8 cellular contexts compared by ENCODE assay signal in genomic region chr2:101253713-101254085, GRCh38. TPM values are rescaled to one million over a fixed set of nuclear protein-coding genes. Genes with fewer than 3 reads are reported as not detected.
DNase-seq lines count a peak whose midpoint lies in the region; ATAC-seq, FAIRE-seq and TF ChIP-seq lines count a peak whose summit lies in the region.

No MANE protein-coding gene starts in this region.

- H4K20me1 ChIP-seq in mammary epithelial cell (ENCODE audit: insufficient read depth, low read length) = no peaks in the 10 kb centered on the region

- dilution Hi-C loops in mammary epithelial cell (cut with HindIII; ENCODE audit: low sequenced_read_pairs) = no loop called here

- H3K36me3 ChIP-seq in HUES48 (ENCODE audit: control insufficient read depth, insufficient read depth, low read length) = peaks cover 11% of the 10 kb centered on the region
- no peaks in the 10 kb centered on the region for H3K36me3 ChIP-seq in mammary epithelial cell (ENCODE audit: insufficient read depth, low read length)

- TF ChIP-seq POLR2A in A549 (IDR thresholded peaks at IDR 0.05; ENCODE audit: low read length) = no peak

- peaks cover 29% of the 10 kb centered on the region for H3K4me1 ChIP-seq in A549
- H3K4me1 ChIP-seq in HUES48 (ENCODE audit: control insufficient read depth, insufficient read depth, low read length) = peaks cover 27% of the 10 kb centered on the region
- H3K4me1 ChIP-seq in mammary epithelial cell (ENCODE audit: insufficient read depth, low read length) = peaks cover 31% of the 10 kb centered on the region
- H3K4me1 ChIP-seq in mononuclear cell (ENCODE audit: insufficient read depth, low read length) = peaks cover 46% of the 10 kb centered on the region

- TF ChIP-seq EP300 in A549 (IDR thresholded peaks at IDR 0.05) = no peak

- H3K4me3 ChIP-seq in A549 (peak overlapping the region; percentile 78), HUES48 (ENCODE audit: low read depth, low read length) (peak overlapping the region; percentile 79), mammary epithelial cell (replicated peaks in 1 of 3; ENCODE audit: insufficient read depth in 1 of 3, low read depth in 2 of 3, low read length in 3 of 3) (peak overlapping the region; percentile 56 to 89 (median 71)), mononuclear cell (ENCODE audit: low read length) (peak overlapping the region; percentile 94)

- WGBS in A549 (ENCODE audit: missing lambda C conversion rate) = 17% methylated on average over 11 of the region's 11 CpGs
- 2% methylated on average over 10 of the region's 11 CpGs for WGBS in mammary epithelial cell (ENCODE audit: low coverage, missing lambda C conversion rate)

- peaks cover 59% of the 10 kb centered on the region for H3K79me2 ChIP-seq in mammary epithelial cell (ENCODE audit: insufficient read depth, low read length)

- intact Hi-C loops in mammary epithelial cell (cut with micrococcal nuclease) = loop anchor here (5.0 kb wide), 1 partner anchor 101 kb away; the partner anchor contains the start of gene TBC1D8

- ATAC-seq in A549 = no peak
- no peak for ATAC-seq in HG03354 (IDR thresholded peaks at IDR 0.05; ENCODE audit: poor library complexity, severe bottlenecking, unreplicated experiment)
- ATAC-seq in GM19395 (IDR thresholded peaks at IDR 0.05; ENCODE audit: unreplicated experiment) = no peak
- ATAC-seq in HG02884 (IDR thresholded peaks at IDR 0.05; ENCODE audit: unreplicated experiment) = no peak
- no peak for ATAC-seq in HG03442 (IDR thresholded peaks at IDR 0.05; ENCODE audit: unreplicated experiment)

- peak overlapping the region; percentile 91 to 97; a peak in 5 of 6 replicates for H3K27ac ChIP-seq in A549
- H3K27ac ChIP-seq in HUES48 (ENCODE audit: low read depth, low read length) = no peak overlapping the region
- peak overlapping the region; percentile 85 for H3K27ac ChIP-seq in mammary epithelial cell (ENCODE audit: insufficient read depth, low read depth, low read length)

- H3K27me3 ChIP-seq in HUES48 (ENCODE audit: control insufficient read depth, insufficient read depth, low read length) = no peaks in the 10 kb centered on the region
- H3K27me3 ChIP-seq in mammary epithelial cell (ENCODE audit: insufficient read depth, low read length) = no peaks in the 10 kb centered on the region
- H3K27me3 ChIP-seq in mononuclear cell (ENCODE audit: insufficient read depth, low read length) = no peaks in the 10 kb centered on the region

- H3K4me2 ChIP-seq in A549 (peak overlapping the region; percentile 99), mammary epithelial cell (ENCODE audit: insufficient read depth, low read depth, low read length) (peak overlapping the region; percentile 93)

- H3K9me3 ChIP-seq in A549 (no peaks in the 10 kb centered on the region), HUES48 (ENCODE audit: control insufficient read depth, insufficient read depth, low read length) (no peaks in the 10 kb centered on the region), mammary epithelial cell (replicated peaks; ENCODE audit: insufficient read depth, low read length) (no peaks in the 10 kb centered on the region), mononuclear cell (ENCODE audit: low read depth, low read length) (no peaks in the 10 kb centered on the region)

- POLR2A ChIA-PET in A549 (lab: Yijun Ruan, JAX) = interaction anchor here (1.6 kb wide), 1 partner anchor 55 kb away, joined by 6 read pairs; the partner anchor contains the start of gene RNF149

- H3K9ac ChIP-seq in HUES48 (ENCODE audit: low read depth, low read length) = peak overlapping the region; percentile 79
- H3K9ac ChIP-seq in mammary epithelial cell (ENCODE audit: insufficient read depth, low read length) = peak overlapping the region; percentile 94

- DNase-seq in A549 (ENCODE audit: low read depth in 1 of 2, low spot score in 1 of 2) = no peak
- no peak for DNase-seq in mammary epithelial cell

- TF ChIP-seq RAD21 in A549 (conservative IDR thresholded peaks at IDR 0.05 in 1 of 2, IDR thresholded peaks at IDR 0.05 in 1 of 2) = no peak

- FAIRE-seq in A549 (lab: Jason Lieb, UNC) = no peak

- in situ Hi-C loops in mammary epithelial cell (cut with MboI; ENCODE audit: low sequenced_read_pairs in 2 of 2) = no loop called here

- TF ChIP-seq CTCF in A549 (IDR thresholded peaks at IDR 0.05) = no peak
- TF ChIP-seq CTCF in mammary epithelial cell (conservative IDR thresholded peaks at IDR 0.05 in 1 of 2, IDR thresholded peaks at IDR 0.05 in 1 of 2; ENCODE audit: extremely low read depth in 1 of 2, insufficient read depth in 1 of 2, low read depth in 1 of 2, low read length in 2 of 2) = no peak

- TSS peak; percentile 54 for BruUV-seq in mammary epithelial cell (replicated peaks; lab: Mats Ljungman, UMichigan)

- H2AFZ ChIP-seq in mammary epithelial cell (ENCODE audit: low read depth, low read length) = peak overlapping the region; percentile 88

- CTCF ChIA-PET in A549 (lab: Yijun Ruan, JAX) = interaction anchor here (1.0 to 5.8 kb wide), 4 partner anchors 13 to 241 kb away, joined by 3 to 30 read pairs (median 4); no protein-coding TSS in a partner anchor
- CTCF ChIA-PET in mammary epithelial cell (lab: Charles Lee; ENCODE audit: low non-redundant PET) = no interaction called here

TF ChIP-seq in A549, 52 proteins besides CTCF, POLR2A, EP300 and RAD21:
- TF ChIP-seq RNF2 (IDR thresholded peaks at IDR 0.05; ENCODE audit: borderline replicate concordance, low read depth) (no peak), ZFP36 (IDR thresholded peaks at IDR 0.05; ENCODE audit: borderline replicate concordance, partially characterized antibody) (no peak), HEYL (CRISPR knock-in tag; IDR thresholded peaks at IDR 0.05) (no peak), BHLHE40 (IDR thresholded peaks at IDR 0.05; ENCODE audit: low read depth, low read length) (no peak), ELK1 (IDR thresholded peaks at IDR 0.05; ENCODE audit: low read depth, low read length) (no peak), CHD2 (IDR thresholded peaks at IDR 0.05; ENCODE audit: low read length, partially characterized antibody) (no peak), JUNB (IDR thresholded peaks at IDR 0.05) (no peak), ZC3H11A (IDR thresholded peaks at IDR 0.05) (no peak), CBX2 (IDR thresholded peaks at IDR 0.05; ENCODE audit: borderline replicate concordance, low read depth) (no peak), PHF8 (IDR thresholded peaks at IDR 0.05; ENCODE audit: borderline replicate concordance, low read depth) (no peak)

RNA-seq across cellular contexts. Expression of gene CNOT11, which starts 1.0 kb away (rescaled TPM):
- polyA plus RNA-seq in A549 (2011; rRNA removed) = 76.7 and 99.1 TPM in 2 replicates
- polyA plus RNA-seq in A549 (2012; cell fraction: cytosol; rRNA removed) = 34.4 and 41.4 TPM in 2 replicates
- 30.4 and 55.9 TPM in 2 replicates for polyA plus RNA-seq in A549 (2012; cell fraction: nucleus; rRNA removed)
- 35.4 to 35.8 TPM (median 35.5 TPM) in 3 replicates for polyA plus RNA-seq in A549 (2017; fragmentation: RNase III; extraction: RNeasy Plus Mini Kit Qiagen cat#74134 plus additional on column Dnase treatment)
- polyA minus RNA-seq in A549 (2011; rRNA and poly(A)+ RNA removed) = 56.7 and 63.4 TPM in 2 replicates
- total RNA-seq in mammary epithelial cell = 10 to 100 TPM; 43.8 to 53.7 TPM
- polyA plus RNA-seq in mammary epithelial cell = 64.3 TPM
- polyA minus RNA-seq in mammary epithelial cell = 186 TPM
- 53.5 TPM for total RNA-seq in mononuclear cell

RNA-seq across cellular contexts. Expression of gene RNF149, which starts 54.8 kb away (rescaled TPM):
- polyA plus RNA-seq in A549 (2011; rRNA removed) (28.2 and 34.8 TPM in 2 replicates), A549 (2017; fragmentation: RNase III; extraction: RNeasy Plus Mini Kit Qiagen cat#74134 plus additional on column Dnase treatment) (27.0 to 29.2 TPM (median 28.8 TPM) in 3 replicates), mammary epithelial cell (25.0 TPM)
- polyA plus RNA-seq in A549 (2012; cell fraction: cytosol; rRNA removed) = 12.8 and 18.2 TPM in 2 replicates
- 25.2 and 27.2 TPM in 2 replicates for polyA plus RNA-seq in A549 (2012; cell fraction: nucleus; rRNA removed)
- polyA minus RNA-seq in A549 (2011; rRNA and poly(A)+ RNA removed) = 15.7 and 18.3 TPM in 2 replicates
- total RNA-seq in mammary epithelial cell (10 to 100 TPM; 53.0 to 55.8 TPM), mononuclear cell (184 TPM)
- polyA minus RNA-seq in mammary epithelial cell = 80.4 TPM
